25 cellular contexts compared by ENCODE assay signal in the genomic region with DNA sequence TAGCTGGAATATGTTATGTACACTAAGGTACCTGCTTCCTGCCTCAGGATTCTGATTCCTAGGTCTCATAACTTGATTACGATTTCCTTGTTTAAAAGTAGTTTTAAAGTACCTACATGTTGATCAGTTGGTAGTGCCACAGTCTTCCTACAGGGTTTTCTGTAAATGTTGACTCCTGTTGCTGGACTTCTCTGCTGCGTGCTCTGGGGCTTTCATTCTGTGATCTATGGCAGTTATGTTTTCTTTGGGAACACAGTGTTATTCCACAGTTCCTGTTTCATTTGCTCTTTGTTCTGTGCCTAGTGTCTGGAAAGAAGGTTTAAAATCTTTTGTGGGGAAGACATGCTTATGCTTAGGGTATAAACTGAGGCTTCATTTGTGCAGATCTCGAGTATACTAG.
"Had no signal": no experiment of that assay in that cellular context is flagged by ENCODE, and none has a peak within 500 bp of the region (broad histone marks: within the 10 kb centered on the region; RNA-seq: fewer than 3 reads in every experiment).

No MANE protein-coding gene starts in this region.

- H3K27ac Mint-ChIP-seq: activated CD8-positive, alpha-beta T cell treated with anti-CD3 and anti-CD28 coated beads, Interleukin-2, amount 10 ng/mL, durations not matched to agents 7 days and 5 days; activated naive CD8-positive, alpha-beta T cell treated with anti-CD3 and anti-CD28 coated beads, Interleukin-2, amount 50 U/mL, for 24 hours; activated T-helper 1 cell treated with anti-CD3 and anti-CD28 coated beads, Interleukin-12 subunit alpha, Interleukin-12 subunit beta, Interleukin-2, Interleukin-4 antibody, amounts not matched to agents 30 ng/mL and 10 ng/mL and 1 ng/mL, durations not matched to agents 14 hours and 24 hours and 36 hours; natural killer cell treated with Interleukin-12 subunit alpha and Interleukin-12 subunit beta and Interleukin-15 and Interleukin-18, amount 100 ng/mL, for 72 hours; T-cell; T-helper 2 cell treated with Interferon-gamma antibody and Interleukin-4, amounts not matched to agents 5 μg/mL and 100 μg/mL, for 36 hours had no signal

- DNase-seq: activated CD4-positive, alpha-beta T cell treated with anti-CD3 and anti-CD28 coated beads for 1 hour; activated CD4-positive, alpha-beta T cell treated with anti-CD3 and anti-CD28 coated beads, Interleukin-2, amount 50 U/mL, for 1 hour; activated CD8-positive, alpha-beta T cell treated with anti-CD3 and anti-CD28 coated beads, Interleukin-2, amount 10 ng/mL, durations not matched to agents 7 days and 5 days; activated gamma-delta T cell; activated naive CD4-positive, alpha-beta T cell treated with anti-CD3 and anti-CD28 coated beads, Interleukin-2, amount 50 U/mL, for 16 hours; activated naive CD8-positive, alpha-beta T cell treated with anti-CD3 and anti-CD28 coated beads, Interleukin-2, amount 50 U/mL, for 24 hours; heart right ventricle; left ventricle myocardium inferior; mammary epithelial cell; midbrain; nucleus accumbens; posterior cingulate gyrus; small intestine; stimulated activated CD4-positive, alpha-beta T cell treated with anti-CD3 and anti-CD28 coated beads, Interleukin-15, amount 100 ng/mL, for 24 hours; stimulated activated CD4-positive, alpha-beta T cell treated with anti-CD3 and anti-CD28 coated beads, Interleukin-2, amount 100 ng/mL, for 48 hours; stimulated activated CD8-positive, alpha-beta memory T cell treated with anti-CD3 and anti-CD28 coated beads, Interleukin-4, amount 100 ng/mL, for 48 hours; stimulated activated naive CD4-positive, alpha-beta T cell; T-cell; upper lobe of left lung had no signal

- H3K36me3 ChIP-seq: heart right ventricle, left ventricle myocardium inferior, upper lobe of left lung had no signal

- H3K4me1 Mint-ChIP-seq: activated naive CD8-positive, alpha-beta T cell treated with anti-CD3 and anti-CD28 coated beads, Interleukin-2, amount 50 U/mL, for 24 hours; T-cell had no signal

- ATAC-seq: activated CD8-positive, alpha-beta T cell treated with anti-CD3 and anti-CD28 coated beads, Interleukin-2, amount 10 ng/mL, durations not matched to agents 7 days and 5 days; activated naive CD8-positive, alpha-beta T cell treated with anti-CD3 and anti-CD28 coated beads, Interleukin-2, amount 50 U/mL, for 24 hours; heart right ventricle; natural killer cell treated with Interleukin-12 subunit alpha and Interleukin-12 subunit beta and Interleukin-15 and Interleukin-18, amount 100 ng/mL, for 72 hours; sciatic nerve; T-cell had no signal

- H3K9me3 Mint-ChIP-seq: activated naive CD8-positive, alpha-beta T cell treated with anti-CD3 and anti-CD28 coated beads, Interleukin-2, amount 50 U/mL, for 24 hours; activated T-helper 1 cell treated with anti-CD3 and anti-CD28 coated beads, Interleukin-12 subunit alpha, Interleukin-12 subunit beta, Interleukin-2, Interleukin-4 antibody, amounts not matched to agents 30 ng/mL and 10 ng/mL and 1 ng/mL, durations not matched to agents 14 hours and 24 hours and 36 hours; brain; natural killer cell treated with Interleukin-12 subunit alpha and Interleukin-12 subunit beta and Interleukin-15 and Interleukin-18, amount 100 ng/mL, for 72 hours; T-cell; T-helper 2 cell treated with Interferon-gamma antibody and Interleukin-4, amounts not matched to agents 5 μg/mL and 100 μg/mL, for 36 hours had no signal

- H3K4me3 Mint-ChIP-seq: activated CD8-positive, alpha-beta T cell treated with anti-CD3 and anti-CD28 coated beads, Interleukin-2, amount 10 ng/mL, durations not matched to agents 7 days and 5 days; activated naive CD8-positive, alpha-beta T cell treated with anti-CD3 and anti-CD28 coated beads, Interleukin-2, amount 50 U/mL, for 24 hours; activated T-helper 1 cell treated with anti-CD3 and anti-CD28 coated beads, Interleukin-12 subunit alpha, Interleukin-12 subunit beta, Interleukin-2, Interleukin-4 antibody, amounts not matched to agents 30 ng/mL and 10 ng/mL and 1 ng/mL, durations not matched to agents 14 hours and 24 hours and 36 hours; brain; natural killer cell treated with Interleukin-12 subunit alpha and Interleukin-12 subunit beta and Interleukin-15 and Interleukin-18, amount 100 ng/mL, for 72 hours; T-cell; T-helper 2 cell treated with Interferon-gamma antibody and Interleukin-4, amounts not matched to agents 5 μg/mL and 100 μg/mL, for 36 hours had no signal

- H3K4me3 ChIP-seq: heart right ventricle, left ventricle myocardium inferior, upper lobe of left lung had no signal

- H3K9me3 ChIP-seq: heart right ventricle, left ventricle myocardium inferior, upper lobe of left lung had no signal

- H3K36me3 Mint-ChIP-seq: brain; natural killer cell treated with Interleukin-12 subunit alpha and Interleukin-12 subunit beta and Interleukin-15 and Interleukin-18, amount 100 ng/mL, for 72 hours; T-cell had no signal

- H3K27me3 ChIP-seq: heart right ventricle, upper lobe of left lung had no signal

- H3K27ac ChIP-seq: epithelial cell of prostate, left ventricle myocardium inferior, upper lobe of left lung had no signal
